1 cellular context compared by ENCODE assay signal in the genomic region with DNA sequence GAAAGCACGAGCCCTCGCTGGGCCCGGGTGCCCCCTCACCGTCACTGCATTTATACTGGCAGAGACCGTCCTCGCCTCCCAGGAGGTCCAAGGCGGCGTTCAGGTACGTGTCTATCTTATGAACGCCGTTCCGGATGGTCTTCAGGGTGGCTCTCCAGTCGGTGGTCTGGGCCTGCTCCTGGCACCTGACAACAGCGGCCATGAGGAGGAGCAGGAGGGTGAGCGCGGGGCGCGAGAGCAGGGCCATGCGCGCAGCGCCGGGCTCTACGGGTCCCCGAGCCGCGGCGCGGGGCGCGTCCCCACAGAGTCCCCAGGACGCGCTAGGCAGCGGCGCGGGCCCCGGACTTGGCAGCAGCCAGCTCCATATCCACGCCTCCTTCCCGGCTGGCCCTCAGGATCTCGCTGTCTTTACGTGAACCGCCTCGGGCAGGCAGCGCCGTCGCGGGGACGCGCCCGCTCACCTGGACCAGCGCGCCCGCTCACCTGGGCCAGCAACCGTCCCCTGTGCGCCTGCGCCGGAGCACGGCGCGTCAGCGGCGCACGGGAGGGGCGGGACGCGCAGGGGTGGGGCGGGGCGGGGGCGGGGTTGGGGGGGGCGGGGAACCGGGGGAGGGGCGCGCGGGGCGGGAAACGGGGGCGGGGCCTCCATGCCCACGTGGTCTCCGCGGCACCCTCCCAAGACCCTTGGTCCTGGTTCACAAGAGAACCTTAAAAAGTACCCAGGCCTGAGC.
TF ChIP-seq lines count a peak whose summit lies in the region.

A gene (minus strand): TSS at position 508 of the 731 bp plus-strand sequence. CDS start 261 bp downstream, at position 247.

TF ChIP-seq in K562, 482 proteins besides CTCF, POLR2A, EP300 and RAD21 (continued from another document and continues in another):
- TF ChIP-seq, protein P1, sequence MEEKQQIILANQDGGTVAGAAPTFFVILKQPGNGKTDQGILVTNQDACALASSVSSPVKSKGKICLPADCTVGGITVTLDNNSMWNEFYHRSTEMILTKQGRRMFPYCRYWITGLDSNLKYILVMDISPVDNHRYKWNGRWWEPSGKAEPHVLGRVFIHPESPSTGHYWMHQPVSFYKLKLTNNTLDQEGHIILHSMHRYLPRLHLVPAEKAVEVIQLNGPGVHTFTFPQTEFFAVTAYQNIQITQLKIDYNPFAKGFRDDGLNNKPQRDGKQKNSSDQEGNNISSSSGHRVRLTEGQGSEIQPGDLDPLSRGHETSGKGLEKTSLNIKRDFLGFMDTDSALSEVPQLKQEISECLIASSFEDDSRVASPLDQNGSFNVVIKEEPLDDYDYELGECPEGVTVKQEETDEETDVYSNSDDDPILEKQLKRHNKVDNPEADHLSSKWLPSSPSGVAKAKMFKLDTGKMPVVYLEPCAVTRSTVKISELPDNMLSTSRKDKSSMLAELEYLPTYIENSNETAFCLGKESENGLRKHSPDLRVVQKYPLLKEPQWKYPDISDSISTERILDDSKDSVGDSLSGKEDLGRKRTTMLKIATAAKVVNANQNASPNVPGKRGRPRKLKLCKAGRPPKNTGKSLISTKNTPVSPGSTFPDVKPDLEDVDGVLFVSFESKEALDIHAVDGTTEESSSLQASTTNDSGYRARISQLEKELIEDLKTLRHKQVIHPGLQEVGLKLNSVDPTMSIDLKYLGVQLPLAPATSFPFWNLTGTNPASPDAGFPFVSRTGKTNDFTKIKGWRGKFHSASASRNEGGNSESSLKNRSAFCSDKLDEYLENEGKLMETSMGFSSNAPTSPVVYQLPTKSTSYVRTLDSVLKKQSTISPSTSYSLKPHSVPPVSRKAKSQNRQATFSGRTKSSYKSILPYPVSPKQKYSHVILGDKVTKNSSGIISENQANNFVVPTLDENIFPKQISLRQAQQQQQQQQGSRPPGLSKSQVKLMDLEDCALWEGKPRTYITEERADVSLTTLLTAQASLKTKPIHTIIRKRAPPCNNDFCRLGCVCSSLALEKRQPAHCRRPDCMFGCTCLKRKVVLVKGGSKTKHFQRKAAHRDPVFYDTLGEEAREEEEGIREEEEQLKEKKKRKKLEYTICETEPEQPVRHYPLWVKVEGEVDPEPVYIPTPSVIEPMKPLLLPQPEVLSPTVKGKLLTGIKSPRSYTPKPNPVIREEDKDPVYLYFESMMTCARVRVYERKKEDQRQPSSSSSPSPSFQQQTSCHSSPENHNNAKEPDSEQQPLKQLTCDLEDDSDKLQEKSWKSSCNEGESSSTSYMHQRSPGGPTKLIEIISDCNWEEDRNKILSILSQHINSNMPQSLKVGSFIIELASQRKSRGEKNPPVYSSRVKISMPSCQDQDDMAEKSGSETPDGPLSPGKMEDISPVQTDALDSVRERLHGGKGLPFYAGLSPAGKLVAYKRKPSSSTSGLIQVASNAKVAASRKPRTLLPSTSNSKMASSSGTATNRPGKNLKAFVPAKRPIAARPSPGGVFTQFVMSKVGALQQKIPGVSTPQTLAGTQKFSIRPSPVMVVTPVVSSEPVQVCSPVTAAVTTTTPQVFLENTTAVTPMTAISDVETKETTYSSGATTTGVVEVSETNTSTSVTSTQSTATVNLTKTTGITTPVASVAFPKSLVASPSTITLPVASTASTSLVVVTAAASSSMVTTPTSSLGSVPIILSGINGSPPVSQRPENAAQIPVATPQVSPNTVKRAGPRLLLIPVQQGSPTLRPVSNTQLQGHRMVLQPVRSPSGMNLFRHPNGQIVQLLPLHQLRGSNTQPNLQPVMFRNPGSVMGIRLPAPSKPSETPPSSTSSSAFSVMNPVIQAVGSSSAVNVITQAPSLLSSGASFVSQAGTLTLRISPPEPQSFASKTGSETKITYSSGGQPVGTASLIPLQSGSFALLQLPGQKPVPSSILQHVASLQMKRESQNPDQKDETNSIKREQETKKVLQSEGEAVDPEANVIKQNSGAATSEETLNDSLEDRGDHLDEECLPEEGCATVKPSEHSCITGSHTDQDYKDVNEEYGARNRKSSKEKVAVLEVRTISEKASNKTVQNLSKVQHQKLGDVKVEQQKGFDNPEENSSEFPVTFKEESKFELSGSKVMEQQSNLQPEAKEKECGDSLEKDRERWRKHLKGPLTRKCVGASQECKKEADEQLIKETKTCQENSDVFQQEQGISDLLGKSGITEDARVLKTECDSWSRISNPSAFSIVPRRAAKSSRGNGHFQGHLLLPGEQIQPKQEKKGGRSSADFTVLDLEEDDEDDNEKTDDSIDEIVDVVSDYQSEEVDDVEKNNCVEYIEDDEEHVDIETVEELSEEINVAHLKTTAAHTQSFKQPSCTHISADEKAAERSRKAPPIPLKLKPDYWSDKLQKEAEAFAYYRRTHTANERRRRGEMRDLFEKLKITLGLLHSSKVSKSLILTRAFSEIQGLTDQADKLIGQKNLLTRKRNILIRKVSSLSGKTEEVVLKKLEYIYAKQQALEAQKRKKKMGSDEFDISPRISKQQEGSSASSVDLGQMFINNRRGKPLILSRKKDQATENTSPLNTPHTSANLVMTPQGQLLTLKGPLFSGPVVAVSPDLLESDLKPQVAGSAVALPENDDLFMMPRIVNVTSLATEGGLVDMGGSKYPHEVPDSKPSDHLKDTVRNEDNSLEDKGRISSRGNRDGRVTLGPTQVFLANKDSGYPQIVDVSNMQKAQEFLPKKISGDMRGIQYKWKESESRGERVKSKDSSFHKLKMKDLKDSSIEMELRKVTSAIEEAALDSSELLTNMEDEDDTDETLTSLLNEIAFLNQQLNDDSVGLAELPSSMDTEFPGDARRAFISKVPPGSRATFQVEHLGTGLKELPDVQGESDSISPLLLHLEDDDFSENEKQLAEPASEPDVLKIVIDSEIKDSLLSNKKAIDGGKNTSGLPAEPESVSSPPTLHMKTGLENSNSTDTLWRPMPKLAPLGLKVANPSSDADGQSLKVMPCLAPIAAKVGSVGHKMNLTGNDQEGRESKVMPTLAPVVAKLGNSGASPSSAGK (IDR thresholded peaks at IDR 0.05): peak; percentile 51
- TF ChIP-seq ZNF717 (CRISPR knock-in tag; IDR thresholded peaks at IDR 0.05): 0 out of 2 replicates have a peak, but pooled peaks have one; percentile 52
- peak; percentile 46; the same call in 1 of the 2 replicates for TF ChIP-seq MTA3 (IDR thresholded peaks at IDR 0.05; ENCODE audit: borderline replicate concordance)
- no peak for TF ChIP-seq ZNF212 (CRISPR knock-in tag; IDR thresholded peaks at IDR 0.05)
- TF ChIP-seq, protein P2, sequence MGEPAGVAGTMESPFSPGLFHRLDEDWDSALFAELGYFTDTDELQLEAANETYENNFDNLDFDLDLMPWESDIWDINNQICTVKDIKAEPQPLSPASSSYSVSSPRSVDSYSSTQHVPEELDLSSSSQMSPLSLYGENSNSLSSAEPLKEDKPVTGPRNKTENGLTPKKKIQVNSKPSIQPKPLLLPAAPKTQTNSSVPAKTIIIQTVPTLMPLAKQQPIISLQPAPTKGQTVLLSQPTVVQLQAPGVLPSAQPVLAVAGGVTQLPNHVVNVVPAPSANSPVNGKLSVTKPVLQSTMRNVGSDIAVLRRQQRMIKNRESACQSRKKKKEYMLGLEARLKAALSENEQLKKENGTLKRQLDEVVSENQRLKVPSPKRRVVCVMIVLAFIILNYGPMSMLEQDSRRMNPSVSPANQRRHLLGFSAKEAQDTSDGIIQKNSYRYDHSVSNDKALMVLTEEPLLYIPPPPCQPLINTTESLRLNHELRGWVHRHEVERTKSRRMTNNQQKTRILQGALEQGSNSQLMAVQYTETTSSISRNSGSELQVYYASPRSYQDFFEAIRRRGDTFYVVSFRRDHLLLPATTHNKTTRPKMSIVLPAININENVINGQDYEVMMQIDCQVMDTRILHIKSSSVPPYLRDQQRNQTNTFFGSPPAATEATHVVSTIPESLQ (CRISPR knock-in tag; IDR thresholded peaks at IDR 0.05): no peak
- TF ChIP-seq, protein P3, sequence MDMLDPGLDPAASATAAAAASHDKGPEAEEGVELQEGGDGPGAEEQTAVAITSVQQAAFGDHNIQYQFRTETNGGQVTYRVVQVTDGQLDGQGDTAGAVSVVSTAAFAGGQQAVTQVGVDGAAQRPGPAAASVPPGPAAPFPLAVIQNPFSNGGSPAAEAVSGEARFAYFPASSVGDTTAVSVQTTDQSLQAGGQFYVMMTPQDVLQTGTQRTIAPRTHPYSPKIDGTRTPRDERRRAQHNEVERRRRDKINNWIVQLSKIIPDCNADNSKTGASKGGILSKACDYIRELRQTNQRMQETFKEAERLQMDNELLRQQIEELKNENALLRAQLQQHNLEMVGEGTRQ (CRISPR knock-in tag; IDR thresholded peaks at IDR 0.05): peak; percentile 83
- TF ChIP-seq, protein P4, sequence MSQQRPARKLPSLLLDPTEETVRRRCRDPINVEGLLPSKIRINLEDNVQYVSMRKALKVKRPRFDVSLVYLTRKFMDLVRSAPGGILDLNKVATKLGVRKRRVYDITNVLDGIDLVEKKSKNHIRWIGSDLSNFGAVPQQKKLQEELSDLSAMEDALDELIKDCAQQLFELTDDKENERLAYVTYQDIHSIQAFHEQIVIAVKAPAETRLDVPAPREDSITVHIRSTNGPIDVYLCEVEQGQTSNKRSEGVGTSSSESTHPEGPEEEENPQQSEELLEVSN (IDR thresholded peaks at IDR 0.05; ENCODE audit: borderline replicate concordance in 1 of 2, extremely low read depth in 1 of 2, insufficient read depth in 1 of 2, insufficient read length in 1 of 2, low read depth in 1 of 2, low read length in 1 of 2, poor library complexity in 1 of 2, severe bottlenecking in 1 of 2): peak; percentile 42 to 55
- TF ChIP-seq ZNF274 (IDR thresholded peaks at IDR 0.05; ENCODE audit: borderline replicate concordance, low read depth, low read length): no peak
- TF ChIP-seq, protein P5, sequence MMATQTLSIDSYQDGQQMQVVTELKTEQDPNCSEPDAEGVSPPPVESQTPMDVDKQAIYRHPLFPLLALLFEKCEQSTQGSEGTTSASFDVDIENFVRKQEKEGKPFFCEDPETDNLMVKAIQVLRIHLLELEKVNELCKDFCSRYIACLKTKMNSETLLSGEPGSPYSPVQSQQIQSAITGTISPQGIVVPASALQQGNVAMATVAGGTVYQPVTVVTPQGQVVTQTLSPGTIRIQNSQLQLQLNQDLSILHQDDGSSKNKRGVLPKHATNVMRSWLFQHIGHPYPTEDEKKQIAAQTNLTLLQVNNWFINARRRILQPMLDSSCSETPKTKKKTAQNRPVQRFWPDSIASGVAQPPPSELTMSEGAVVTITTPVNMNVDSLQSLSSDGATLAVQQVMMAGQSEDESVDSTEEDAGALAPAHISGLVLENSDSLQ (IDR thresholded peaks at IDR 0.05): 0 out of 2 replicates have a peak, but pooled peaks have one; percentile 20
- TF ChIP-seq ZFX (CRISPR knock-in tag; IDR thresholded peaks at IDR 0.05): peak; percentile 81
- TF ChIP-seq SPI1 (IDR thresholded peaks at IDR 0.05; ENCODE audit: borderline replicate concordance, low read depth, low read length): no peak
- TF ChIP-seq POLR2G (IDR thresholded peaks at IDR 0.05; ENCODE audit: low read depth, low read length): peak; percentile 79
- no peak for TF ChIP-seq PHB (CRISPR knock-in tag; IDR thresholded peaks at IDR 0.05)
- TF ChIP-seq TAF9B (IDR thresholded peaks at IDR 0.05; ENCODE audit: partially characterized antibody): no peak
- no peak for TF ChIP-seq CBFA2T3 (IDR thresholded peaks at IDR 0.05)
- TF ChIP-seq ARID2 (IDR thresholded peaks at IDR 0.05): no peak
- no peak for TF ChIP-seq NFATC3 (IDR thresholded peaks at IDR 0.05)
- peak; percentile 23; the same call in 1 of the 2 replicates for TF ChIP-seq TARDBP (IDR thresholded peaks at IDR 0.05)
- no peak for TF ChIP-seq KAT8 (IDR thresholded peaks at IDR 0.05; ENCODE audit: low read depth)
- no peak for TF ChIP-seq ELF1 (tag; IDR thresholded peaks at IDR 0.05)
- no peak for TF ChIP-seq ATF1 (CRISPR knock-in tag; IDR thresholded peaks at IDR 0.05)
- peak; percentile 5; the same call in 1 of the 2 replicates for TF ChIP-seq ATF1 (tag; IDR thresholded peaks at IDR 0.05)
- TF ChIP-seq SMAD3 (CRISPR knock-in tag; conservative IDR thresholded peaks at IDR 0.05): no peak
- TF ChIP-seq CAMTA2 (CRISPR knock-in tag; conservative IDR thresholded peaks at IDR 0.05): no peak
- no peak for TF ChIP-seq ZC3H11A (IDR thresholded peaks at IDR 0.05; ENCODE audit: low read depth, low read length)
- no peak for TF ChIP-seq ZNF431 (CRISPR knock-in tag; IDR thresholded peaks at IDR 0.05)
- TF ChIP-seq, protein P6, sequence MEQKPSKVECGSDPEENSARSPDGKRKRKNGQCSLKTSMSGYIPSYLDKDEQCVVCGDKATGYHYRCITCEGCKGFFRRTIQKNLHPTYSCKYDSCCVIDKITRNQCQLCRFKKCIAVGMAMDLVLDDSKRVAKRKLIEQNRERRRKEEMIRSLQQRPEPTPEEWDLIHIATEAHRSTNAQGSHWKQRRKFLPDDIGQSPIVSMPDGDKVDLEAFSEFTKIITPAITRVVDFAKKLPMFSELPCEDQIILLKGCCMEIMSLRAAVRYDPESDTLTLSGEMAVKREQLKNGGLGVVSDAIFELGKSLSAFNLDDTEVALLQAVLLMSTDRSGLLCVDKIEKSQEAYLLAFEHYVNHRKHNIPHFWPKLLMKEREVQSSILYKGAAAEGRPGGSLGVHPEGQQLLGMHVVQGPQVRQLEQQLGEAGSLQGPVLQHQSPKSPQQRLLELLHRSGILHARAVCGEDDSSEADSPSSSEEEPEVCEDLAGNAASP (IDR thresholded peaks at IDR 0.05): no peak
- TF ChIP-seq MEF2D (tag; conservative IDR thresholded peaks at IDR 0.05; ENCODE audit: low read depth): no peak
- peak in 1 of 2 experiments; percentile 64; a peak in 1 of 4 replicates for TF ChIP-seq SIN3A (IDR thresholded peaks at IDR 0.05; ENCODE audit: borderline replicate concordance in 2 of 2, control insufficient read depth in 1 of 2, low read depth in 2 of 2, low read length in 2 of 2)
- TF ChIP-seq MAZ (CRISPR knock-in tag; conservative IDR thresholded peaks at IDR 0.05 in 1 of 2, IDR thresholded peaks at IDR 0.05 in 1 of 2): peak; percentile 10 to 45; a peak in 2 of 4 replicates
- no peak for TF ChIP-seq MTA1 (IDR thresholded peaks at IDR 0.05; ENCODE audit: borderline replicate concordance)
- TF ChIP-seq, protein P7, sequence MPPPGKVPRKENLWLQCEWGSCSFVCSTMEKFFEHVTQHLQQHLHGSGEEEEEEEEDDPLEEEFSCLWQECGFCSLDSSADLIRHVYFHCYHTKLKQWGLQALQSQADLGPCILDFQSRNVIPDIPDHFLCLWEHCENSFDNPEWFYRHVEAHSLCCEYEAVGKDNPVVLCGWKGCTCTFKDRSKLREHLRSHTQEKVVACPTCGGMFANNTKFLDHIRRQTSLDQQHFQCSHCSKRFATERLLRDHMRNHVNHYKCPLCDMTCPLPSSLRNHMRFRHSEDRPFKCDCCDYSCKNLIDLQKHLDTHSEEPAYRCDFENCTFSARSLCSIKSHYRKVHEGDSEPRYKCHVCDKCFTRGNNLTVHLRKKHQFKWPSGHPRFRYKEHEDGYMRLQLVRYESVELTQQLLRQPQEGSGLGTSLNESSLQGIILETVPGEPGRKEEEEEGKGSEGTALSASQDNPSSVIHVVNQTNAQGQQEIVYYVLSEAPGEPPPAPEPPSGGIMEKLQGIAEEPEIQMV (tag; conservative IDR thresholded peaks at IDR 0.05; ENCODE audit: low read depth): no peak
- TF ChIP-seq ZEB2 (IDR thresholded peaks at IDR 0.05): peak; percentile 95
